24 cellular contexts compared by ENCODE assay signal in genomic region chr6:15453186-15453585, GRCh38.
A peak's percentile ranks its signal among the peaks of the same experiment; 100 is the strongest.
DNase-seq lines count a peak whose midpoint lies in the region; ATAC-seq and TF ChIP-seq lines count a peak whose summit lies in the region.
"Had no signal": no experiment of that assay in that cellular context is flagged by ENCODE, and none has a peak within 500 bp of the region (broad histone marks: within the 10 kb centered on the region; RNA-seq: fewer than 3 reads in every experiment).

No MANE protein-coding gene starts in this region.

- WGBS in lower leg skin, 2 donors: 76 to 86% methylated on average over 4 of the region's 4 CpGs

- DNase-seq in left ventricle myocardium superior: no peak
- DNase-seq in left cardiac atrium: no peak
- DNase-seq in central memory CD8-positive, alpha-beta T cell (ENCODE audit: low spot score in 2 of 2): no peak
- no peak for DNase-seq in naive thymus-derived CD8-positive, alpha-beta T cell
- DNase-seq in lower leg skin (ENCODE audit: low spot score in 2 of 2): no peak
- no peak for DNase-seq in omental fat pad (ENCODE audit: low spot score)
- DNase-seq: activated CD4-positive, alpha-beta T cell treated with anti-CD3 and anti-CD28 coated beads, Interleukin-2, amount 50 U/mL, for 1 hour; activated naive CD4-positive, alpha-beta T cell treated with anti-CD3 and anti-CD28 coated beads for 36 hours; body of pancreas; CD8-positive, alpha-beta memory T cell; colonic mucosa; DMS79 treated with DMSO at 0.1 percent for 48 hours; GOT3; KBM-7; MV-4-11; NCI-H1694; OCI-M1; ovary; SJCRH30; stimulated activated CD4-positive, alpha-beta T cell treated with anti-CD3 and anti-CD28 coated beads, Interleukin-1b, Interleukin-23, amount 100 ng/mL, for 48 hours; stimulated activated naive CD4-positive, alpha-beta T cell; T-helper 1 cell; thyroid gland had no signal

- peak overlapping the region; percentile 83 for H3K27ac Mint-ChIP-seq in central memory CD8-positive, alpha-beta T cell (ENCODE audit: low read depth)
- H3K27ac Mint-ChIP-seq in naive thymus-derived CD8-positive, alpha-beta T cell: peak overlapping the region in 8 of 10 donors; percentile 39 to 83 (median 68)
- H3K27ac Mint-ChIP-seq: activated naive CD4-positive, alpha-beta T cell treated with anti-CD3 and anti-CD28 coated beads for 36 hours had no signal

- TF ChIP-seq CTCF in lower leg skin (IDR thresholded peaks at IDR 0.05) (no peak), omental fat pad (IDR thresholded peaks at IDR 0.05) (no peak)

- POLR2A ChIA-PET in naive thymus-derived CD8-positive, alpha-beta T cell (lab: Charles Lee): no interaction called here

- H3K36me3 Mint-ChIP-seq in central memory CD8-positive, alpha-beta T cell (ENCODE audit: insufficient read depth): peaks cover 8% of the 10 kb centered on the region
- peaks cover 0 to 37% (median 21%) of the 10 kb centered on the region in 3 donors for H3K36me3 Mint-ChIP-seq in naive thymus-derived CD8-positive, alpha-beta T cell

- intact Hi-C loops in left ventricle myocardium superior (cut with micrococcal nuclease): no loop called here
- intact Hi-C loops in left cardiac atrium (cut with DNase I): no loop called here
- intact Hi-C loops in lower leg skin (cut with DNase I; ENCODE audit: low total_unique reads): no loop called here

- no peak for TF ChIP-seq POLR2A in lower leg skin (IDR thresholded peaks at IDR 0.05)

- H3K27me3 Mint-ChIP-seq in central memory CD8-positive, alpha-beta T cell: no peaks in the 10 kb centered on the region
- no peaks in the 10 kb centered on the region for H3K27me3 Mint-ChIP-seq in naive thymus-derived CD8-positive, alpha-beta T cell
- H3K27me3 Mint-ChIP-seq: CD8-positive, alpha-beta memory T cell had no signal

- H3K4me1 Mint-ChIP-seq in central memory CD8-positive, alpha-beta T cell: peaks cover 46% of the 10 kb centered on the region
- peaks cover 32 to 76% (median 63%) of the 10 kb centered on the region in 4 donors for H3K4me1 Mint-ChIP-seq in naive thymus-derived CD8-positive, alpha-beta T cell

- ATAC-seq in left ventricle myocardium superior (peak; percentile 57), left cardiac atrium (no peak), omental fat pad (ENCODE audit: low FRiP score) (no peak), GM21619 (IDR thresholded peaks at IDR 0.05; ENCODE audit: unreplicated experiment) (no peak)
- no peak for ATAC-seq in central memory CD8-positive, alpha-beta T cell (replicated peaks; ENCODE audit: extremely low read depth, poor library complexity, severe bottlenecking)
- no peak for ATAC-seq in naive thymus-derived CD8-positive, alpha-beta T cell
- ATAC-seq: body of pancreas had no signal

- H3K4me3 ChIP-seq in lower leg skin (ENCODE audit: low read depth, poor library complexity, severe bottlenecking): no peak overlapping the region
- H3K4me3 ChIP-seq: body of pancreas, colonic mucosa, ovary, SJCRH30, thyroid gland had no signal

- no peaks in the 10 kb centered on the region for H3K9me3 Mint-ChIP-seq in central memory CD8-positive, alpha-beta T cell
- no peaks in the 10 kb centered on the region for H3K9me3 Mint-ChIP-seq in naive thymus-derived CD8-positive, alpha-beta T cell
- H3K9me3 Mint-ChIP-seq: activated naive CD4-positive, alpha-beta T cell treated with anti-CD3 and anti-CD28 coated beads for 36 hours; CD8-positive, alpha-beta memory T cell had no signal

- H3K4me3 Mint-ChIP-seq in central memory CD8-positive, alpha-beta T cell: no peak overlapping the region
- H3K4me3 Mint-ChIP-seq in naive thymus-derived CD8-positive, alpha-beta T cell: peak overlapping the region in 1 of 10 donors; percentile 34
- H3K4me3 Mint-ChIP-seq: activated naive CD4-positive, alpha-beta T cell treated with anti-CD3 and anti-CD28 coated beads for 36 hours had no signal
